In genomic region chr6:50966532-50966931, GRCh38 we compare ENCODE assay signal across 11 cellular contexts.
DNase-seq lines count a peak whose midpoint lies in the region; ATAC-seq, FAIRE-seq and TF ChIP-seq lines count a peak whose summit lies in the region.
"Had no signal": no experiment of that assay in that cellular context is flagged by ENCODE, and none has a peak within 500 bp of the region (broad histone marks: within the 10 kb centered on the region; RNA-seq: fewer than 3 reads in every experiment).

No MANE protein-coding gene starts in this region.

- no peak for TF ChIP-seq RAD21 in GM12878 (IDR thresholded peaks at IDR 0.05; ENCODE audit: insufficient read depth, low read depth, low read length)

- DNase-seq in GM12878 (ENCODE audit: low read depth, low spot score) (no peak), upper lobe of left lung (no peak), esophagus muscularis mucosa (ENCODE audit: extremely low spot score) (no peak), DMS79 treated with DMSO at 0.1 percent for 48 hours (lab: John Stamatoyannopoulos, UW) (no peak)
- DNase-seq in stimulated activated CD4-positive, alpha-beta T cell treated with anti-CD3 and anti-CD28 coated beads, Interleukin-1b, Interleukin-23, amount 100 ng/mL, for 48 hours: no peak
- DNase-seq: activated CD8-positive, alpha-beta memory T cell treated with anti-CD3 and anti-CD28 coated beads for 24 hours; hypothalamus had no signal

- POLR2A ChIA-PET in GM12878 (lab: Charles Lee): no interaction called here

- CTCF ChIA-PET in GM12878 (lab: Yijun Ruan, JAX): interaction anchor here (1.0 kb wide), 1 partner anchor 382 kb away, joined by 3 read pairs; no protein-coding TSS in a partner anchor

- SMC1A ChIA-PET in GM12878 (lab: Charles Lee; ENCODE audit: uncharacterized antibody, unreplicated experiment): no interaction called here

- H3K27ac ChIP-seq in GM12878 (ENCODE audit: control insufficient read depth, insufficient read depth) (no peak overlapping the region), upper lobe of left lung (no peak overlapping the region), esophagus muscularis mucosa (replicated peaks in 1 of 4) (no peak overlapping the region)

- H3K79me2 ChIP-seq in GM12878 (ENCODE audit: control insufficient read depth, insufficient read depth, low read length): no peaks in the 10 kb centered on the region

- H3K9me3 ChIP-seq in GM12878 (replicated peaks; ENCODE audit: control insufficient read depth, insufficient read depth, low read length) (no peaks in the 10 kb centered on the region), upper lobe of left lung (no peaks in the 10 kb centered on the region), esophagus muscularis mucosa (no peaks in the 10 kb centered on the region)

- H3K4me2 ChIP-seq in GM12878 (ENCODE audit: control insufficient read depth, insufficient read depth): no peak overlapping the region
- H3K4me2 ChIP-seq: smooth muscle cell had no signal

- RAD21 ChIA-PET in GM12878 (lab: Charles Lee; ENCODE audit: unreplicated experiment): no interaction called here

- no peak overlapping the region for H3K9ac ChIP-seq in GM12878 (ENCODE audit: control insufficient read depth, insufficient read depth, low read length)

- ATAC-seq in GM18868 (IDR thresholded peaks at IDR 0.05; ENCODE audit: unreplicated experiment) (peak; percentile 95), GM21619 (IDR thresholded peaks at IDR 0.05; ENCODE audit: unreplicated experiment) (peak; percentile 97), HG03135 (IDR thresholded peaks at IDR 0.05; ENCODE audit: unreplicated experiment) (peak; percentile 96), GM12878 (peak; percentile 93), upper lobe of left lung (ENCODE audit: low FRiP score in 2 of 2) (no peak)

- TF ChIP-seq CTCF in GM12878 (IDR thresholded peaks at IDR 0.05 in 2 of 3, conservative IDR thresholded peaks at IDR 0.05 in 1 of 3; ENCODE audit: control insufficient read depth in 2 of 3, extremely low read depth in 1 of 3, insufficient read depth in 1 of 3, low read depth in 3 of 3, low read length in 3 of 3) (no peak), upper lobe of left lung (IDR thresholded peaks at IDR 0.05) (no peak), esophagus muscularis mucosa (IDR thresholded peaks at IDR 0.05) (no peak)

- in situ Hi-C loops in GM12878 (cut with MboI): no loop called here

- no peak for FAIRE-seq in GM12878 (lab: Jason Lieb, UNC)

- H3K27me3 ChIP-seq in GM12878 (replicated peaks in 1 of 2; ENCODE audit: control insufficient read depth in 2 of 2, insufficient read depth in 2 of 2, low read length in 1 of 2): no peaks in the 10 kb centered on the region
- H3K27me3 ChIP-seq in upper lobe of left lung: no peaks in the 10 kb centered on the region
- no peaks in the 10 kb centered on the region for H3K27me3 ChIP-seq in esophagus muscularis mucosa

- intact Hi-C loops in GM12878 (cut with micrococcal nuclease; ENCODE audit: unreplicated experiment): loop anchor here (2.0 to 10.0 kb wide), 2 partner anchors 14 to 488 kb away; no protein-coding TSS in a partner anchor
- intact Hi-C loops in esophagus muscularis mucosa (cut with DNase I): no loop called here

- WGBS in GM12878 (ENCODE audit: insufficient coverage, insufficient replicate concordance, low lambda C conversion rate, missing lambda C conversion rate): 0% methylated on average over 1 of the region's 1 CpG
- WGBS in upper lobe of left lung, 2 donors: 25 to 32% methylated on average over 1 of the region's 1 CpG
- 51% methylated on average over 1 of the region's 1 CpG for WGBS in esophagus muscularis mucosa

- H3K4me3 ChIP-seq in GM12878: no peak overlapping the region
- H3K4me3 ChIP-seq in upper lobe of left lung: no peak overlapping the region
- H3K4me3 ChIP-seq in esophagus muscularis mucosa: no peak overlapping the region
- H3K4me3 ChIP-seq: smooth muscle cell had no signal

- TF ChIP-seq EP300 in GM12878 (IDR thresholded peaks at IDR 0.05; ENCODE audit: borderline replicate concordance in 1 of 2, control insufficient read depth in 1 of 2, low read depth in 2 of 2, low read length in 2 of 2): peak; percentile 13 to 78; a peak in 2 of 4 replicates
- no peak for TF ChIP-seq EP300 in upper lobe of left lung (IDR thresholded peaks at IDR 0.05)
- no peak for TF ChIP-seq EP300 in esophagus muscularis mucosa (IDR thresholded peaks at IDR 0.05)

- no peaks in the 10 kb centered on the region for H4K20me1 ChIP-seq in GM12878 (ENCODE audit: control insufficient read depth, insufficient read depth)

- H2AFZ ChIP-seq in GM12878 (ENCODE audit: control insufficient read depth, low read depth, low read length): no peak overlapping the region

- BruUV-seq in GM12878 (replicated peaks; lab: Mats Ljungman, UMichigan): no TSS peak

- H3K4me1 ChIP-seq in GM12878 (ENCODE audit: control insufficient read depth, insufficient read depth, low read length) (peaks cover 4% of the 10 kb centered on the region; the same call in 1 of the 2 replicates), upper lobe of left lung (no peaks in the 10 kb centered on the region), esophagus muscularis mucosa (no peaks in the 10 kb centered on the region)

- H3K36me3 ChIP-seq in GM12878 (ENCODE audit: control insufficient read depth in 2 of 2, insufficient read depth in 2 of 2, low read length in 1 of 2) (no peaks in the 10 kb centered on the region), upper lobe of left lung (no peaks in the 10 kb centered on the region), esophagus muscularis mucosa (no peaks in the 10 kb centered on the region)

- TF ChIP-seq POLR2A in GM12878 (IDR thresholded peaks at IDR 0.05; ENCODE audit: low read depth, low read length): no peak
- no peak for TF ChIP-seq POLR2A in upper lobe of left lung (IDR thresholded peaks at IDR 0.05)
- no peak for TF ChIP-seq POLR2A in esophagus muscularis mucosa (IDR thresholded peaks at IDR 0.05; ENCODE audit: low read depth)

TF ChIP-seq in GM12878, 131 proteins besides CTCF, POLR2A, EP300 and RAD21 (continues in another document):
- TF ChIP-seq SIX5 (IDR thresholded peaks at IDR 0.05; ENCODE audit: low read depth, low read length, severe bottlenecking) (no peak), CHD1 (IDR thresholded peaks at IDR 0.05; ENCODE audit: low read depth, low read length) (no peak), SIN3A (IDR thresholded peaks at IDR 0.05; ENCODE audit: low read depth, low read length) (no peak), KDM1A (IDR thresholded peaks at IDR 0.05; ENCODE audit: borderline replicate concordance) (no peak), ZNF384 (IDR thresholded peaks at IDR 0.05; ENCODE audit: borderline replicate concordance, low read depth, low read length) (peak; percentile 50; the same call in 1 of the 2 replicates), IRF4 (IDR thresholded peaks at IDR 0.05; ENCODE audit: low read depth, low read length) (0 out of 2 replicates have a peak, but pooled peaks have one; percentile 50), RAD51 (IDR thresholded peaks at IDR 0.05) (0 out of 2 replicates have a peak, but pooled peaks have one; percentile 7), NFIC (IDR thresholded peaks at IDR 0.05; ENCODE audit: low read depth, low read length) (no peak), DPF2 (IDR thresholded peaks at IDR 0.05) (peak; percentile 42; the same call in 1 of the 2 replicates), EGR1 (IDR thresholded peaks at IDR 0.05; ENCODE audit: borderline replicate concordance in 1 of 2, low read depth in 2 of 2, low read length in 2 of 2) (no peak), FOS (IDR thresholded peaks at IDR 0.05; ENCODE audit: borderline replicate concordance, extremely low read depth, insufficient read length) (no peak), BCLAF1 (IDR thresholded peaks at IDR 0.05) (no peak), BMI1 (IDR thresholded peaks at IDR 0.05; ENCODE audit: borderline replicate concordance) (no peak; the same call in 1 of the 2 replicates), NR2C1 (IDR thresholded peaks at IDR 0.05) (no peak)
- TF ChIP-seq, protein P1, sequence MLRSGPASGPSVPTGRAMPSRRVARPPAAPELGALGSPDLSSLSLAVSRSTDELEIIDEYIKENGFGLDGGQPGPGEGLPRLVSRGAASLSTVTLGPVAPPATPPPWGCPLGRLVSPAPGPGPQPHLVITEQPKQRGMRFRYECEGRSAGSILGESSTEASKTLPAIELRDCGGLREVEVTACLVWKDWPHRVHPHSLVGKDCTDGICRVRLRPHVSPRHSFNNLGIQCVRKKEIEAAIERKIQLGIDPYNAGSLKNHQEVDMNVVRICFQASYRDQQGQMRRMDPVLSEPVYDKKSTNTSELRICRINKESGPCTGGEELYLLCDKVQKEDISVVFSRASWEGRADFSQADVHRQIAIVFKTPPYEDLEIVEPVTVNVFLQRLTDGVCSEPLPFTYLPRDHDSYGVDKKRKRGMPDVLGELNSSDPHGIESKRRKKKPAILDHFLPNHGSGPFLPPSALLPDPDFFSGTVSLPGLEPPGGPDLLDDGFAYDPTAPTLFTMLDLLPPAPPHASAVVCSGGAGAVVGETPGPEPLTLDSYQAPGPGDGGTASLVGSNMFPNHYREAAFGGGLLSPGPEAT (IDR thresholded peaks at IDR 0.05; ENCODE audit: low read depth): peak; percentile 66; the same call in 1 of the 2 replicates

Comparison
In these comparisons a context has a peak if more than half of its experiments do, and no peak if none do; other contexts are left out.
1. ATAC-seq: peak in GM18868 (single experiment), GM21619 (single experiment), HG03135 (single experiment) and GM12878 (single experiment); none in upper lobe of left lung (0 of 2).